Comparison of ENCODE assay signal across 1 cellular context in genomic region chr6:53854843-53855567, GRCh38.
TF ChIP-seq lines count a peak whose summit lies in the region.

No MANE protein-coding gene starts in this region.

TF ChIP-seq in HepG2, 621 proteins besides CTCF, POLR2A, EP300 and RAD21 (continued from another document and continues in another):
- no peak for TF ChIP-seq GRHL1 (CRISPR knock-in tag; conservative IDR thresholded peaks at IDR 0.05)
- 0 out of 2 replicates have a peak, but pooled peaks have one; percentile 42 for TF ChIP-seq ZNF34 (CRISPR knock-in tag; IDR thresholded peaks at IDR 0.05; ENCODE audit: borderline replicate concordance)
- TF ChIP-seq PCBP2 (optimal IDR thresholded peaks at IDR 0.05; ENCODE audit: low read depth, low read length, poor library complexity, severe bottlenecking), result no peak
- TF ChIP-seq YEATS4 (CRISPR knock-in tag; IDR thresholded peaks at IDR 0.05; ENCODE audit: borderline replicate concordance), result peak; percentile 13; the same call in 1 of the 2 replicates
- peak; percentile 77 for TF ChIP-seq SAP130 (CRISPR knock-in tag; IDR thresholded peaks at IDR 0.05; ENCODE audit: low read depth)
- TF ChIP-seq, protein P1, sequence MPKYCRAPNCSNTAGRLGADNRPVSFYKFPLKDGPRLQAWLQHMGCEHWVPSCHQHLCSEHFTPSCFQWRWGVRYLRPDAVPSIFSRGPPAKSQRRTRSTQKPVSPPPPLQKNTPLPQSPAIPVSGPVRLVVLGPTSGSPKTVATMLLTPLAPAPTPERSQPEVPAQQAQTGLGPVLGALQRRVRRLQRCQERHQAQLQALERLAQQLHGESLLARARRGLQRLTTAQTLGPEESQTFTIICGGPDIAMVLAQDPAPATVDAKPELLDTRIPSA (CRISPR knock-in tag; IDR thresholded peaks at IDR 0.05; ENCODE audit: borderline replicate concordance), result no peak
- peak; percentile 62; the same call in 1 of the 2 replicates for TF ChIP-seq ONECUT2 (CRISPR knock-in tag; IDR thresholded peaks at IDR 0.05)
- TF ChIP-seq HNF4A (CRISPR knock-in tag; IDR thresholded peaks at IDR 0.05), result peak; percentile 62
- peak; percentile 98 for TF ChIP-seq ELF3 (CRISPR knock-in tag; IDR thresholded peaks at IDR 0.05)
- peak; percentile 81 for TF ChIP-seq CEBPG (CRISPR knock-in tag; IDR thresholded peaks at IDR 0.05)
- peak; percentile 38; the same call in 1 of the 2 replicates for TF ChIP-seq ZNF292 (CRISPR knock-in tag; IDR thresholded peaks at IDR 0.05; ENCODE audit: borderline replicate concordance, low read depth)
- 0 out of 2 replicates have a peak, but pooled peaks have one; percentile 70 for TF ChIP-seq ZNF337 (CRISPR knock-in tag; IDR thresholded peaks at IDR 0.05; ENCODE audit: borderline replicate concordance, low read depth)
- TF ChIP-seq ZNF44 (CRISPR knock-in tag; IDR thresholded peaks at IDR 0.05), result peak; percentile 46; the same call in 1 of the 2 replicates
- peak; percentile 81 for TF ChIP-seq ZMYM4 (CRISPR knock-in tag; IDR thresholded peaks at IDR 0.05)
- TF ChIP-seq, protein P2, sequence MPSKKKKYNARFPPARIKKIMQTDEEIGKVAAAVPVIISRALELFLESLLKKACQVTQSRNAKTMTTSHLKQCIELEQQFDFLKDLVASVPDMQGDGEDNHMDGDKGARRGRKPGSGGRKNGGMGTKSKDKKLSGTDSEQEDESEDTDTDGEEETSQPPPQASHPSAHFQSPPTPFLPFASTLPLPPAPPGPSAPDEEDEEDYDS (CRISPR knock-in tag; IDR thresholded peaks at IDR 0.05), result peak; percentile 55
- TF ChIP-seq MXD4 (CRISPR knock-in tag; IDR thresholded peaks at IDR 0.05), result 0 out of 2 replicates have a peak, but pooled peaks have one; percentile 51
- TF ChIP-seq SMC3 (IDR thresholded peaks at IDR 0.05; ENCODE audit: low read length), result 0 out of 2 replicates have a peak, but pooled peaks have one; percentile 0
- no peak for TF ChIP-seq FOXA1 (IDR thresholded peaks at IDR 0.05)
- TF ChIP-seq FOXA1 (CRISPR knock-in tag; IDR thresholded peaks at IDR 0.05), result peak; percentile 40; the same call in 1 of the 2 replicates
- TF ChIP-seq HMGXB3 (CRISPR knock-in tag; IDR thresholded peaks at IDR 0.05; ENCODE audit: borderline replicate concordance), result peak; percentile 72; the same call in 1 of the 2 replicates
- TF ChIP-seq TFDP2 (CRISPR knock-in tag; IDR thresholded peaks at IDR 0.05), result peak; percentile 37; the same call in 1 of the 2 replicates
- 0 out of 2 replicates have a peak, but pooled peaks have one; percentile 40 for TF ChIP-seq CBFB (CRISPR knock-in tag; IDR thresholded peaks at IDR 0.05)
- no peak for TF ChIP-seq MXD3 (CRISPR knock-in tag; IDR thresholded peaks at IDR 0.05)
- peak; percentile 63 for TF ChIP-seq TCF7L2 (IDR thresholded peaks at IDR 0.05; ENCODE audit: low read depth, low read length)
- TF ChIP-seq, protein P3, sequence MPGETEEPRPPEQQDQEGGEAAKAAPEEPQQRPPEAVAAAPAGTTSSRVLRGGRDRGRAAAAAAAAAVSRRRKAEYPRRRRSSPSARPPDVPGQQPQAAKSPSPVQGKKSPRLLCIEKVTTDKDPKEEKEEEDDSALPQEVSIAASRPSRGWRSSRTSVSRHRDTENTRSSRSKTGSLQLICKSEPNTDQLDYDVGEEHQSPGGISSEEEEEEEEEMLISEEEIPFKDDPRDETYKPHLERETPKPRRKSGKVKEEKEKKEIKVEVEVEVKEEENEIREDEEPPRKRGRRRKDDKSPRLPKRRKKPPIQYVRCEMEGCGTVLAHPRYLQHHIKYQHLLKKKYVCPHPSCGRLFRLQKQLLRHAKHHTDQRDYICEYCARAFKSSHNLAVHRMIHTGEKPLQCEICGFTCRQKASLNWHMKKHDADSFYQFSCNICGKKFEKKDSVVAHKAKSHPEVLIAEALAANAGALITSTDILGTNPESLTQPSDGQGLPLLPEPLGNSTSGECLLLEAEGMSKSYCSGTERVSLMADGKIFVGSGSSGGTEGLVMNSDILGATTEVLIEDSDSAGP (CRISPR knock-in tag; IDR thresholded peaks at IDR 0.05; ENCODE audit: borderline replicate concordance), result 0 out of 2 replicates have a peak, but pooled peaks have one; percentile 28
- TF ChIP-seq THAP11 (CRISPR knock-in tag; IDR thresholded peaks at IDR 0.05), result peak; percentile 47; the same call in 1 of the 2 replicates
- TF ChIP-seq NCOR1 (IDR thresholded peaks at IDR 0.05; ENCODE audit: borderline replicate concordance, low read length), result peak; percentile 35; the same call in 1 of the 2 replicates
- TF ChIP-seq, protein P4, sequence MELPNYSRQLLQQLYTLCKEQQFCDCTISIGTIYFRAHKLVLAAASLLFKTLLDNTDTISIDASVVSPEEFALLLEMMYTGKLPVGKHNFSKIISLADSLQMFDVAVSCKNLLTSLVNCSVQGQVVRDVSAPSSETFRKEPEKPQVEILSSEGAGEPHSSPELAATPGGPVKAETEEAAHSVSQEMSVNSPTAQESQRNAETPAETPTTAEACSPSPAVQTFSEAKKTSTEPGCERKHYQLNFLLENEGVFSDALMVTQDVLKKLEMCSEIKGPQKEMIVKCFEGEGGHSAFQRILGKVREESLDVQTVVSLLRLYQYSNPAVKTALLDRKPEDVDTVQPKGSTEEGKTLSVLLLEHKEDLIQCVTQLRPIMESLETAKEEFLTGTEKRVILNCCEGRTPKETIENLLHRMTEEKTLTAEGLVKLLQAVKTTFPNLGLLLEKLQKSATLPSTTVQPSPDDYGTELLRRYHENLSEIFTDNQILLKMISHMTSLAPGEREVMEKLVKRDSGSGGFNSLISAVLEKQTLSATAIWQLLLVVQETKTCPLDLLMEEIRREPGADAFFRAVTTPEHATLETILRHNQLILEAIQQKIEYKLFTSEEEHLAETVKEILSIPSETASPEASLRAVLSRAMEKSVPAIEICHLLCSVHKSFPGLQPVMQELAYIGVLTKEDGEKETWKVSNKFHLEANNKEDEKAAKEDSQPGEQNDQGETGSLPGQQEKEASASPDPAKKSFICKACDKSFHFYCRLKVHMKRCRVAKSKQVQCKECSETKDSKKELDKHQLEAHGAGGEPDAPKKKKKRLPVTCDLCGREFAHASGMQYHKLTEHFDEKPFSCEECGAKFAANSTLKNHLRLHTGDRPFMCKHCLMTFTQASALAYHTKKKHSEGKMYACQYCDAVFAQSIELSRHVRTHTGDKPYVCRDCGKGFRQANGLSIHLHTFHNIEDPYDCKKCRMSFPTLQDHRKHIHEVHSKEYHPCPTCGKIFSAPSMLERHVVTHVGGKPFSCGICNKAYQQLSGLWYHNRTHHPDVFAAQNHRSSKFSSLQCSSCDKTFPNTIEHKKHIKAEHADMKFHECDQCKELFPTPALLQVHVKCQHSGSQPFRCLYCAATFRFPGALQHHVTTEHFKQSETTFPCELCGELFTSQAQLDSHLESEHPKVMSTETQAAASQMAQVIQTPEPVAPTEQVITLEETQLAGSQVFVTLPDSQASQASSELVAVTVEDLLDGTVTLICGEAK (IDR thresholded peaks at IDR 0.05), result no peak
- TF ChIP-seq, protein P4 (CRISPR knock-in tag; IDR thresholded peaks at IDR 0.05), result 0 out of 2 replicates have a peak, but pooled peaks have one; percentile 22
- no peak for TF ChIP-seq JDP2 (CRISPR knock-in tag; IDR thresholded peaks at IDR 0.05; ENCODE audit: borderline replicate concordance)
- peak; percentile 87 to 95 for TF ChIP-seq MAFK (conservative IDR thresholded peaks at IDR 0.05 in 1 of 2, IDR thresholded peaks at IDR 0.05 in 1 of 2; ENCODE audit: low read length in 2 of 2)
- TF ChIP-seq NFE2L2 (IDR thresholded peaks at IDR 0.05; ENCODE audit: low read length), result peak; percentile 75
- peak; percentile 89; the same call in 1 of the 2 replicates for TF ChIP-seq HMG20A (CRISPR knock-in tag; IDR thresholded peaks at IDR 0.05; ENCODE audit: borderline replicate concordance)
- 0 out of 2 replicates have a peak, but pooled peaks have one; percentile 22 for TF ChIP-seq MIER3 (CRISPR knock-in tag; IDR thresholded peaks at IDR 0.05; ENCODE audit: borderline replicate concordance)
- no peak for TF ChIP-seq ZNF224 (CRISPR knock-in tag; IDR thresholded peaks at IDR 0.05)
- TF ChIP-seq, protein P5, sequence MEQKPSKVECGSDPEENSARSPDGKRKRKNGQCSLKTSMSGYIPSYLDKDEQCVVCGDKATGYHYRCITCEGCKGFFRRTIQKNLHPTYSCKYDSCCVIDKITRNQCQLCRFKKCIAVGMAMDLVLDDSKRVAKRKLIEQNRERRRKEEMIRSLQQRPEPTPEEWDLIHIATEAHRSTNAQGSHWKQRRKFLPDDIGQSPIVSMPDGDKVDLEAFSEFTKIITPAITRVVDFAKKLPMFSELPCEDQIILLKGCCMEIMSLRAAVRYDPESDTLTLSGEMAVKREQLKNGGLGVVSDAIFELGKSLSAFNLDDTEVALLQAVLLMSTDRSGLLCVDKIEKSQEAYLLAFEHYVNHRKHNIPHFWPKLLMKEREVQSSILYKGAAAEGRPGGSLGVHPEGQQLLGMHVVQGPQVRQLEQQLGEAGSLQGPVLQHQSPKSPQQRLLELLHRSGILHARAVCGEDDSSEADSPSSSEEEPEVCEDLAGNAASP (CRISPR knock-in tag; IDR thresholded peaks at IDR 0.05; ENCODE audit: borderline replicate concordance), result peak; percentile 88
- TF ChIP-seq ZSCAN31 (CRISPR knock-in tag; IDR thresholded peaks at IDR 0.05; ENCODE audit: low read depth), result 0 out of 2 replicates have a peak, but pooled peaks have one; percentile 34
- no peak for TF ChIP-seq ZC3H4 (CRISPR knock-in tag; IDR thresholded peaks at IDR 0.05; ENCODE audit: borderline replicate concordance)
